11 cellular contexts compared by ENCODE assay signal in the genomic region with DNA sequence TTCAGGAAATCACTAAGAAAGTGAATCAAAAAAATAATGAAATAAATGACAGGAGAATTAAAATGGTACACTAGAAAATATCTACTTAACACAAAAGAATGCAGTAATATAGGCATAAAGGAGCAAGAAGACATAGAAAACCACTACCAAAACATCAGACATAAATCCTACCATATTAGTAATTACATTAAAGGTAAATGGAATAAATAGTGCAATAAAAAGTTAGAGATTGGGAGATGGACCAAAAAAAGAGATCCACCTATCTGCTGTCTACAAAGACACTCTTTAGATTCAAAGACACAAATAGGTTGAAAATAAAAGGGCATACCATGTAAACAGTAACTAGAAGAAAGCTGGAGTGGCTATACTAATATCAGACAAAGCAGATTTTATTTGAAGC.
"Had no signal": no experiment of that assay in that cellular context is flagged by ENCODE, and none has a peak within 500 bp of the region (broad histone marks: within the 10 kb centered on the region; RNA-seq: fewer than 3 reads in every experiment).

No MANE protein-coding gene starts in this region.

- H3K27ac ChIP-seq: GM23248 had no signal

- H3K36me3 ChIP-seq: HAP-1 had no signal

- H2AFZ ChIP-seq: GM23248, GM23338 had no signal

- H3K9me3 ChIP-seq: HAP-1 had no signal

- H3K4me3 ChIP-seq: GM23248, GM23338, HAP-1 had no signal

- ATAC-seq: GM23338, HCT116 had no signal

- H3K9ac ChIP-seq: GM23248 had no signal

- DNase-seq: GM23248, GOT3, H7, H9, HCEC 1CT, HFFc6 had no signal

- H3K4me1 ChIP-seq: HAP-1 had no signal

- FAIRE-seq: H1, H54 had no signal

- H3K4me2 ChIP-seq: GM23338 had no signal
